In the genomic region with DNA sequence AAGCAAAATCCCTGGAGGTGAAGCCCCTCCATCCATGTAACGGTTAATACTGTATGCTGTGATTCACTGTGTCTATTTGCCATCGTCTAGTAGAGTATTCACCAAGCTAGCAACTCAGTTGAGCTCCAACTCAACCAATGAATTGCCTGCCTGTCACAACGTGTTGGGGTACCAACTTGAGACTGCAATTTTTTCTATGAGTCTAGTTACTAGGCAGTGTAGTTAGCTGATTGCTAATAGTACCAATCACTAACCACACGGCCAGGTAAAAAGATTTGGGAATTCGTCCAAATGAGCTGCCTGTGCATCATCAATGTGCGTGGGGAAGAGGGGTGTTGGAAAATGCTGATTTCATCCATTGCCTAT, we compare ENCODE assay signal across 10 cellular contexts. TPM values are rescaled to one million over a fixed set of nuclear protein-coding genes. Genes with fewer than 3 reads are reported as not detected.
DNase-seq lines count a peak whose midpoint lies in the region; ATAC-seq, FAIRE-seq and TF ChIP-seq lines count a peak whose summit lies in the region.
"Had no signal": no experiment of that assay in that cellular context is flagged by ENCODE, and none has a peak within 500 bp of the region (broad histone marks: within the 10 kb centered on the region; RNA-seq: fewer than 3 reads in every experiment).

No MANE protein-coding gene starts in this region.

- H3K4me2 ChIP-seq in IMR-90 (ENCODE audit: low read depth, low read length) = peak overlapping the region; percentile 39

- intact Hi-C loops in CD8-positive, alpha-beta T cell (cut with DNase I, micrococcal nuclease) = loop anchor here in 1 of 2 experiments (2.0 kb wide), 1 partner anchor 16 kb away; no protein-coding TSS in a partner anchor
- intact Hi-C loops in IMR-90 (cut with micrococcal nuclease) (no loop called here), kidney (cut with DNase I) (no loop called here)

- no peak overlapping the region for H4K8ac ChIP-seq in IMR-90 (ENCODE audit: low read depth in 2 of 2, low read length in 2 of 2)

- no peaks in the 10 kb centered on the region for H4K20me1 ChIP-seq in IMR-90 (ENCODE audit: insufficient read depth, low read length)

- H3K27me3 ChIP-seq in CD8-positive, alpha-beta T cell (ENCODE audit: insufficient read depth, low read length) = no peaks in the 10 kb centered on the region
- H3K27me3 ChIP-seq in IMR-90 (ENCODE audit: control insufficient read depth, insufficient read depth, low read length) = peaks cover 4% of the 10 kb centered on the region

- no peak for FAIRE-seq in kidney (lab: Jason Lieb, UNC)

- peak overlapping the region; percentile 44; the same call in 1 of the 2 replicates for H3K23ac ChIP-seq in IMR-90 (ENCODE audit: low read depth, low read length)

- H3K14ac ChIP-seq in IMR-90 (replicated peaks; ENCODE audit: low read depth, low read length) = no peak overlapping the region

- H2AK9ac ChIP-seq in IMR-90 (replicated peaks; ENCODE audit: low read depth, low read length, poor library complexity) = no peak overlapping the region

- peak; percentile 34 for ATAC-seq in CD8-positive, alpha-beta T cell
- ATAC-seq in IMR-90 (ENCODE audit: low read depth) (no peak; the same call in 1 of the 2 replicates), GM18858 (IDR thresholded peaks at IDR 0.05; ENCODE audit: unreplicated experiment) (no peak)

- H2BK15ac ChIP-seq in IMR-90 (ENCODE audit: low read depth, low read length) = no peak overlapping the region

- H2BK20ac ChIP-seq in IMR-90 (ENCODE audit: low read depth, low read length) = no peak overlapping the region

- H4K91ac ChIP-seq in IMR-90 (ENCODE audit: insufficient read depth, low read depth, low read length) = no peak overlapping the region

- no peak overlapping the region for H4K5ac ChIP-seq in IMR-90 (ENCODE audit: low read depth, low read length)

- in situ Hi-C loops in IMR-90 (cut with MboI; ENCODE audit: low sequenced_read_pairs) = no loop called here

- dilution Hi-C loops in IMR-90 (cut with HindIII; ENCODE audit: low sequenced_read_pairs, unreplicated experiment) = no loop called here

- H3K27ac Mint-ChIP-seq in CD8-positive, alpha-beta T cell = no peak overlapping the region
- no peak overlapping the region for H3K27ac Mint-ChIP-seq in neural crest cell (ENCODE audit: unreplicated experiment)

- H2BK120ac ChIP-seq in IMR-90 (ENCODE audit: low read depth, low read length) = peak overlapping the region; percentile 24

- H3K56ac ChIP-seq in IMR-90 (ENCODE audit: extremely low read depth, insufficient read depth, low read length) = no peak overlapping the region

- WGBS in IMR-90 (ENCODE audit: extremely low coverage in 2 of 2, insufficient read length in 1 of 2), 2 experiments = no CpG with 5 or more reads among the region's 6 CpGs

- H3K4me1 Mint-ChIP-seq in CD8-positive, alpha-beta T cell (ENCODE audit: low read depth) = peaks cover 16% of the 10 kb centered on the region
- peaks cover 8% of the 10 kb centered on the region for H3K4me1 Mint-ChIP-seq in neural crest cell

- H3K18ac ChIP-seq in IMR-90 (ENCODE audit: low read depth, low read length) = no peak overlapping the region

- no TSS peak for BruUV-seq in IMR-90 (replicated peaks; lab: Mats Ljungman, UMichigan)

- H3K4me1 ChIP-seq in CD8-positive, alpha-beta T cell (ENCODE audit: insufficient read depth, low read length) = peaks cover 11% of the 10 kb centered on the region
- H3K4me1 ChIP-seq in IMR-90 (ENCODE audit: control insufficient read depth, insufficient read depth, low read length) (no peaks in the 10 kb centered on the region), kidney (ENCODE audit: control insufficient read depth in 1 of 2, insufficient read depth in 1 of 2, low read depth in 1 of 2, low read length in 2 of 2) (no peaks in the 10 kb centered on the region)

- TF ChIP-seq CTCF in CD8-positive, alpha-beta T cell (IDR thresholded peaks at IDR 0.05) = no peak
- TF ChIP-seq CTCF in IMR-90 (conservative IDR thresholded peaks at IDR 0.05; ENCODE audit: low read depth, low read length) (no peak), coronary artery (IDR thresholded peaks at IDR 0.05) (no peak), neural crest cell (conservative IDR thresholded peaks at IDR 0.05) (no peak), kidney (IDR thresholded peaks at IDR 0.05; ENCODE audit: borderline replicate concordance, extremely low read depth, insufficient read depth) (no peak)

- CTCF ChIA-PET in CD8-positive, alpha-beta T cell (lab: Charles Lee) = interaction anchor here (0.7 to 1.6 kb wide), 3 partner anchors 12 to 58 kb away, joined by 3 to 5 read pairs (median 3); no protein-coding TSS in a partner anchor
- CTCF ChIA-PET in IMR-90 (lab: Yijun Ruan, JAX) = no interaction called here

- no peaks in the 10 kb centered on the region for H3K36me3 ChIP-seq in CD8-positive, alpha-beta T cell (ENCODE audit: insufficient read depth, low read length)
- H3K36me3 ChIP-seq in IMR-90 (ENCODE audit: control insufficient read depth, insufficient read depth, low read length) (no peaks in the 10 kb centered on the region), kidney (ENCODE audit: control insufficient read depth in 1 of 2, insufficient read depth in 2 of 2, low read length in 2 of 2) (no peaks in the 10 kb centered on the region)

- no peak overlapping the region for H3K27ac ChIP-seq in CD8-positive, alpha-beta T cell (ENCODE audit: low read depth, low read length)
- no peak overlapping the region for H3K27ac ChIP-seq in IMR-90 (ENCODE audit: insufficient read depth, low read length)
- H3K27ac ChIP-seq in coronary artery = no peak overlapping the region
- no peak overlapping the region for H3K27ac ChIP-seq in kidney (ENCODE audit: low read depth in 2 of 2, low read length in 2 of 2)

- peaks cover 38% of the 10 kb centered on the region for H3K27me3 Mint-ChIP-seq in CD8-positive, alpha-beta T cell (ENCODE audit: low read depth)
- H3K27me3 Mint-ChIP-seq in neural crest cell (ENCODE audit: low read depth) = peaks cover 57% of the 10 kb centered on the region

- POLR2A ChIA-PET in CD8-positive, alpha-beta T cell (lab: Charles Lee) = no interaction called here
- POLR2A ChIA-PET in IMR-90 (lab: Charles Lee; ENCODE audit: unreplicated experiment) = no interaction called here

- H3K9me1 ChIP-seq in IMR-90 (ENCODE audit: insufficient read depth, low read length) = no peaks in the 10 kb centered on the region

- H3K4me3 ChIP-seq in CD8-positive, alpha-beta T cell (ENCODE audit: low read depth, low read length) = peak overlapping the region; percentile 24
- H3K4me3 ChIP-seq in IMR-90 (ENCODE audit: insufficient read depth, low read depth, low read length) (no peak overlapping the region), coronary artery (peak overlapping the region; percentile 69), kidney (ENCODE audit: low read length in 2 of 2) (no peak overlapping the region)

- no peaks in the 10 kb centered on the region for H3K9me3 Mint-ChIP-seq in CD8-positive, alpha-beta T cell
- no peaks in the 10 kb centered on the region for H3K9me3 Mint-ChIP-seq in neural crest cell

- H2BK5ac ChIP-seq in IMR-90 (ENCODE audit: low read depth, low read length, poor library complexity, severe bottlenecking) = no peak overlapping the region

- DNase-seq in CD8-positive, alpha-beta T cell = peak in 1 of 7 experiments; percentile 5
- DNase-seq in IMR-90 (no peak), coronary artery (ENCODE audit: low spot score) (no peak), neural crest cell (ENCODE audit: low read depth, low spot score) (no peak), kidney (no peak), NCI-H526 (lab: John Stamatoyannopoulos, UW) (no peak), putamen (ENCODE audit: low spot score) (no peak)
- DNase-seq: activated gamma-delta T cell, NCI-H146 had no signal

- H2AFZ ChIP-seq in IMR-90 (replicated peaks; ENCODE audit: low read length, poor library complexity) = peak overlapping the region; percentile 90

- TF ChIP-seq RAD21 in IMR-90 (IDR thresholded peaks at IDR 0.05; ENCODE audit: low read length) = no peak

- H3K36me3 Mint-ChIP-seq in CD8-positive, alpha-beta T cell = no peaks in the 10 kb centered on the region
- no peaks in the 10 kb centered on the region for H3K36me3 Mint-ChIP-seq in neural crest cell (ENCODE audit: low read depth)

- TF ChIP-seq POLR2A in IMR-90 (IDR thresholded peaks at IDR 0.05; ENCODE audit: low read depth, low read length) = no peak

- H3K9me3 ChIP-seq in CD8-positive, alpha-beta T cell (ENCODE audit: low read length) = no peaks in the 10 kb centered on the region
- H3K9me3 ChIP-seq in IMR-90 (ENCODE audit: control insufficient read depth, insufficient read depth, low read length) (no peaks in the 10 kb centered on the region), kidney (ENCODE audit: control insufficient read depth in 1 of 2, low read length in 2 of 2) (no peaks in the 10 kb centered on the region)

- H2AK5ac ChIP-seq in IMR-90 (ENCODE audit: low read depth, low read length) = no peak overlapping the region

- no peaks in the 10 kb centered on the region for H3K79me1 ChIP-seq in IMR-90 (ENCODE audit: low read depth in 1 of 2, low read length in 2 of 2)

- H3K4ac ChIP-seq in IMR-90 (ENCODE audit: low read depth, low read length) = peak overlapping the region; percentile 27; the same call in 1 of the 2 replicates

- H3K9ac ChIP-seq in IMR-90 (ENCODE audit: low read depth, low read length) (no peak overlapping the region), kidney (ENCODE audit: low read length in 2 of 2) (no peak overlapping the region)

- H3K4me3 Mint-ChIP-seq in CD8-positive, alpha-beta T cell = peak overlapping the region; percentile 56
- peak overlapping the region; percentile 60 for H3K4me3 Mint-ChIP-seq in neural crest cell

RNA-seq across cellular contexts. Expression of a gene that starts 1.0 kb away (rescaled TPM):
- total RNA-seq in CD8-positive, alpha-beta T cell = not detected
- not detected in 2 replicates for total RNA-seq in IMR-90 (2012; rRNA removed)
- polyA plus RNA-seq in IMR-90 (2012; rRNA removed) = not detected in 2 replicates
- polyA plus RNA-seq in IMR-90 (2012; cell fraction: cytosol; rRNA removed) = not detected in 2 replicates
- not detected in 2 replicates for polyA plus RNA-seq in IMR-90 (2012; cell fraction: nucleus; rRNA removed; ENCODE audit: low replicate concordance)
- not detected in 2 replicates for total RNA-seq in neural crest cell
- total RNA-seq in kidney = not detected
- not detected for polyA plus RNA-seq in kidney (ENCODE audit: insufficient read depth, low read depth, low replicate concordance)

RNA-seq across cellular contexts. Expression of a gene that starts 1.4 kb away (rescaled TPM):
- total RNA-seq in CD8-positive, alpha-beta T cell = not detected
- total RNA-seq in IMR-90 (2012; rRNA removed) (not detected in 2 replicates), neural crest cell (not detected in 2 replicates), kidney (not detected)
- polyA plus RNA-seq in IMR-90 (2012; rRNA removed) (not detected in 2 replicates), kidney (ENCODE audit: insufficient read depth, low read depth, low replicate concordance) (not detected)
- polyA plus RNA-seq in IMR-90 (2012; cell fraction: cytosol; rRNA removed) = not detected in 2 replicates
- not detected in 2 replicates for polyA plus RNA-seq in IMR-90 (2012; cell fraction: nucleus; rRNA removed; ENCODE audit: low replicate concordance)

RNA-seq across cellular contexts. Expression of a gene that starts 27.3 kb away (rescaled TPM):
- 10 to 100 TPM in 1 of 2 experiments, 1 to 10 TPM in 1; 9.5 to 11.2 TPM for total RNA-seq in CD8-positive, alpha-beta T cell
- total RNA-seq in IMR-90 (2012; rRNA removed) = 92.5 and 111 TPM in 2 replicates
- polyA plus RNA-seq in IMR-90 (2012; rRNA removed) = 95.1 and 118 TPM in 2 replicates
- 61.2 and 104 TPM in 2 replicates for polyA plus RNA-seq in IMR-90 (2012; cell fraction: cytosol; rRNA removed)
- polyA plus RNA-seq in IMR-90 (2012; cell fraction: nucleus; rRNA removed; ENCODE audit: low replicate concordance) = 36.6 and 148 TPM in 2 replicates
- 3.8 and 4.4 TPM in 2 replicates for total RNA-seq in neural crest cell
- total RNA-seq in kidney = 7.6 TPM
- 4.8 TPM for polyA plus RNA-seq in kidney (ENCODE audit: insufficient read depth, low read depth, low replicate concordance)

Comparison
In these comparisons a context has a peak if more than half of its experiments do, and no peak if none do; other contexts are left out.
1. H3K4me3 ChIP-seq: peak in CD8-positive, alpha-beta T cell (single experiment) and coronary artery (single experiment); none in IMR-90 (single experiment) and kidney (0 of 2).